23 cellular contexts compared by ENCODE assay signal in the genomic region with DNA sequence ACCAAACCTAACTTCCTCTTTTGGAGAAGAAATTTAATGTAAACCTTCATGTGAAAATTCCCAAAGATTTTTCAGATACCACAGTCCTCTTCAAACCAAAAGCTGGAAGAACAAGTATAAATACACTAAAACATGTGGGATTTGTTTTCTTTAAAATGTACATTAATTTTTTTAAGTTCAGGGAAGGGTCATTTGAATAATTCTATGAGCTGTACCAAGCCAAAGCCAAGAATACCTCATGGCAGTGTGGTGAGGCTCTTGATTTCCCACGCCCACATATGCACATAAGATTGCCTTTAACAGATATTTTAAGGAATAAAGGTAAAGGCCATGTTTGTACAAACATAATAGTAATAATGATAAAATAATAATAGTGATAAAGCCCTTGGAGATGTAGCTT.
"Had no signal": no experiment of that assay in that cellular context is flagged by ENCODE, and none has a peak within 500 bp of the region (broad histone marks: within the 10 kb centered on the region; RNA-seq: fewer than 3 reads in every experiment).

No MANE protein-coding gene starts in this region.

- H3K27me3 ChIP-seq: dorsolateral prefrontal cortex, heart left ventricle, neural progenitor cell, right lobe of liver, stomach, transverse colon had no signal

- H3K9ac ChIP-seq: neural progenitor cell, parathyroid adenoma had no signal

- H3K9me3 ChIP-seq: heart left ventricle, prostate gland, right lobe of liver, stomach, thoracic aorta, transverse colon had no signal

- H3K27ac ChIP-seq: dorsolateral prefrontal cortex, neural progenitor cell, parathyroid adenoma, prostate gland, right lobe of liver, stomach, thoracic aorta, transverse colon had no signal

- H3K36me3 ChIP-seq: heart left ventricle, neural progenitor cell, prostate gland, right lobe of liver, stomach, thoracic aorta, transverse colon had no signal

- H3K4me2 ChIP-seq: neural progenitor cell had no signal

- ATAC-seq: esophagus mucosa, heart left ventricle, left colon, left ventricle myocardium superior, right lobe of liver had no signal

- H2AFZ ChIP-seq: neural progenitor cell, parathyroid adenoma had no signal

- H3K4me1 ChIP-seq: neural progenitor cell, prostate gland, right lobe of liver, stomach, transverse colon had no signal

- DNase-seq: cortex of kidney; dorsolateral prefrontal cortex; effector CD8-positive, alpha-beta T cell; heart left ventricle; hippocampal formation; left colon; left ventricle myocardium superior; mesenchymal stem cell; midbrain; nucleus accumbens; right lobe of liver; stimulated activated CD4-positive, alpha-beta T cell treated with anti-CD3 and anti-CD28 coated beads, Interleukin-2, amount 100 ng/mL, for 24 hours; stimulated activated CD4-positive, alpha-beta T cell treated with anti-CD3 and anti-CD28 coated beads, Interleukin-4, amount 100 ng/mL, for 4 hours; stimulated activated naive CD4-positive, alpha-beta T cell; stomach; substantia nigra; transverse colon had no signal

- H3K4me3 ChIP-seq: dorsolateral prefrontal cortex, heart left ventricle, lung, neural progenitor cell, prostate gland, right lobe of liver, stomach, thoracic aorta, transverse colon had no signal

- H3K79me2 ChIP-seq: parathyroid adenoma had no signal
